ENCODE assay signal across 8 cellular contexts in genomic region chr1:30106125-30106524, GRCh38.
DNase-seq lines count a peak whose midpoint lies in the region; ATAC-seq and TF ChIP-seq lines count a peak whose summit lies in the region.

No MANE protein-coding gene starts in this region.

- H3K4me3 ChIP-seq in Peyer's patch (no peak overlapping the region), fibroblast of villous mesenchyme (ENCODE audit: low read depth, low read length) (no peak overlapping the region), esophagus squamous epithelium (no peak overlapping the region)

- no peak for TF ChIP-seq POLR2A in Peyer's patch (IDR thresholded peaks at IDR 0.05)
- no peak for TF ChIP-seq POLR2A in esophagus squamous epithelium (IDR thresholded peaks at IDR 0.05)

- H3K27ac Mint-ChIP-seq in stimulated activated naive B cell treated with anti-CD40 and anti-IgM and Interleukin-4, amounts not matched to agents 10 μg/mL and 1 μg/mL and 100 μg/mL, for 72 hours: no peak overlapping the region

- H3K4me1 Mint-ChIP-seq in stimulated activated naive B cell treated with anti-CD40 and anti-IgM and Interleukin-4, amounts not matched to agents 10 μg/mL and 1 μg/mL and 100 μg/mL, for 72 hours: no peaks in the 10 kb centered on the region

- no peaks in the 10 kb centered on the region for H3K36me3 ChIP-seq in Peyer's patch
- H3K36me3 ChIP-seq in esophagus squamous epithelium: no peaks in the 10 kb centered on the region

- H3K4me3 Mint-ChIP-seq in stimulated activated naive B cell treated with anti-CD40 and anti-IgM and Interleukin-4, amounts not matched to agents 10 μg/mL and 1 μg/mL and 100 μg/mL, for 72 hours: no peak overlapping the region

- intact Hi-C loops in esophagus squamous epithelium (cut with DNase I): no loop called here

- H3K27me3 ChIP-seq in Peyer's patch: no peaks in the 10 kb centered on the region
- peaks cover 0 to 94% (median 0%) of the 10 kb centered on the region in 4 donors for H3K27me3 ChIP-seq in esophagus squamous epithelium

- H3K4me1 ChIP-seq in Peyer's patch: no peaks in the 10 kb centered on the region
- no peaks in the 10 kb centered on the region for H3K4me1 ChIP-seq in esophagus squamous epithelium

- H3K9me3 ChIP-seq in Peyer's patch: no peaks in the 10 kb centered on the region
- no peaks in the 10 kb centered on the region for H3K9me3 ChIP-seq in esophagus squamous epithelium

- DNase-seq in activated CD4-positive, alpha-beta T cell treated with anti-CD3 and anti-CD28 coated beads for 48 hours: peak; percentile 20
- DNase-seq in activated CD4-positive, alpha-beta T cell treated with anti-CD3 and anti-CD28 coated beads for 1 hour: no peak
- DNase-seq in Peyer's patch (no peak), fibroblast of villous mesenchyme (ENCODE audit: low read depth) (peak; percentile 12), NCI-H2171 treated with DMSO at 0.1 percent for 48 hours (lab: John Stamatoyannopoulos, UW) (no peak), caudate nucleus (lab: John Stamatoyannopoulos, UW) (no peak), esophagus squamous epithelium (lab: John Stamatoyannopoulos, UW) (no peak)
- no peak for DNase-seq in stimulated activated naive B cell treated with anti-CD40 and anti-IgM and Interleukin-4, amounts not matched to agents 10 μg/mL and 1 μg/mL and 100 μg/mL, for 72 hours

- WGBS in esophagus squamous epithelium, 2 donors: 27 to 32% methylated on average over 8 of the region's 8 CpGs

- TF ChIP-seq CTCF in Peyer's patch (IDR thresholded peaks at IDR 0.05) (peak in 4 of 6 experiments; percentile 7 to 37 (median 34)), fibroblast of villous mesenchyme (IDR thresholded peaks at IDR 0.05; ENCODE audit: insufficient read depth, low read depth, low read length) (peak; percentile 51), esophagus squamous epithelium (IDR thresholded peaks at IDR 0.05) (peak in 2 of 6 experiments; percentile 33 to 38)

- peaks cover 16 to 27% of the 10 kb centered on the region in 2 donors for H3K27me3 Mint-ChIP-seq in stimulated activated naive B cell treated with anti-CD40 and anti-IgM and Interleukin-4, amounts not matched to agents 10 μg/mL and 1 μg/mL and 100 μg/mL, for 72 hours

- peak; percentile 29 to 60 for ATAC-seq in stimulated activated naive B cell treated with anti-CD40 and anti-IgM and Interleukin-4, amounts not matched to agents 10 μg/mL and 1 μg/mL and 100 μg/mL, for 72 hours (replicated peaks)

- no peaks in the 10 kb centered on the region for H3K36me3 Mint-ChIP-seq in stimulated activated naive B cell treated with anti-CD40 and anti-IgM and Interleukin-4, amounts not matched to agents 10 μg/mL and 1 μg/mL and 100 μg/mL, for 72 hours

- no peaks in the 10 kb centered on the region for H3K9me3 Mint-ChIP-seq in stimulated activated naive B cell treated with anti-CD40 and anti-IgM and Interleukin-4, amounts not matched to agents 10 μg/mL and 1 μg/mL and 100 μg/mL, for 72 hours

- H3K27ac ChIP-seq in Peyer's patch: no peak overlapping the region
- H3K27ac ChIP-seq in caudate nucleus (ENCODE audit: low read depth, low read length): no peak overlapping the region
- no peak overlapping the region for H3K27ac ChIP-seq in esophagus squamous epithelium

Comparison
In these comparisons a context has a peak if more than half of its experiments do, and no peak if none do; other contexts are left out.
1. DNase-seq: peak in activated CD4-positive, alpha-beta T cell treated with anti-CD3 and anti-CD28 coated beads for 48 hours (single experiment) and fibroblast of villous mesenchyme (single experiment); none in activated CD4-positive, alpha-beta T cell treated with anti-CD3 and anti-CD28 coated beads for 1 hour (single experiment), Peyer's patch (0 of 3), stimulated activated naive B cell treated with anti-CD40 and anti-IgM and Interleukin-4, amounts not matched to agents 10 μg/mL and 1 μg/mL and 100 μg/mL, for 72 hours (single experiment), NCI-H2171 treated with DMSO at 0.1 percent for 48 hours (single experiment), caudate nucleus (0 of 61) and esophagus squamous epithelium (single experiment).